Comparison of ENCODE assay signal across 1 cellular context in genomic region chr7:73597978-73598782, GRCh38.
TF ChIP-seq lines count a peak whose summit lies in the region.

No MANE protein-coding gene starts in this region.

TF ChIP-seq in HepG2, 621 proteins besides CTCF, POLR2A, EP300 and RAD21 (continued from another document and continues in another):
- TF ChIP-seq NRL (CRISPR knock-in tag; IDR thresholded peaks at IDR 0.05; ENCODE audit: borderline replicate concordance): no peak
- TF ChIP-seq JUND (CRISPR knock-in tag; IDR thresholded peaks at IDR 0.05): no peak
- no peak for TF ChIP-seq ZNF510 (CRISPR knock-in tag; IDR thresholded peaks at IDR 0.05; ENCODE audit: low read depth)
- TF ChIP-seq PCBP2 (optimal IDR thresholded peaks at IDR 0.05; ENCODE audit: low read depth, low read length, poor library complexity, severe bottlenecking): no peak
- TF ChIP-seq SRSF1 (optimal IDR thresholded peaks at IDR 0.05; ENCODE audit: low read depth, low read length): no peak
- TF ChIP-seq ZNF263 (CRISPR knock-in tag; IDR thresholded peaks at IDR 0.05): no peak
- TF ChIP-seq ZNF225 (CRISPR knock-in tag; IDR thresholded peaks at IDR 0.05): no peak
- TF ChIP-seq ZUFSP (CRISPR knock-in tag; IDR thresholded peaks at IDR 0.05; ENCODE audit: borderline replicate concordance): no peak
- no peak for TF ChIP-seq KLF6 (CRISPR knock-in tag; IDR thresholded peaks at IDR 0.05)
- no peak for TF ChIP-seq RARA (CRISPR knock-in tag; IDR thresholded peaks at IDR 0.05)
- no peak for TF ChIP-seq IRX3 (CRISPR knock-in tag; IDR thresholded peaks at IDR 0.05; ENCODE audit: borderline replicate concordance, low read depth)
- no peak for TF ChIP-seq ZNF724P (CRISPR knock-in tag; IDR thresholded peaks at IDR 0.05; ENCODE audit: borderline replicate concordance)
- TF ChIP-seq MAZ (IDR thresholded peaks at IDR 0.05; ENCODE audit: borderline replicate concordance, low read depth, low read length): no peak
- no peak for TF ChIP-seq MAZ (CRISPR knock-in tag; IDR thresholded peaks at IDR 0.05; ENCODE audit: low read depth)
- TF ChIP-seq TERF1 (CRISPR knock-in tag; IDR thresholded peaks at IDR 0.05): no peak
- TF ChIP-seq ATF1 (CRISPR knock-in tag; IDR thresholded peaks at IDR 0.05): no peak
- no peak for TF ChIP-seq MLX (CRISPR knock-in tag; IDR thresholded peaks at IDR 0.05)
- no peak for TF ChIP-seq NFE2 (CRISPR knock-in tag; IDR thresholded peaks at IDR 0.05)
- TF ChIP-seq, protein P1, sequence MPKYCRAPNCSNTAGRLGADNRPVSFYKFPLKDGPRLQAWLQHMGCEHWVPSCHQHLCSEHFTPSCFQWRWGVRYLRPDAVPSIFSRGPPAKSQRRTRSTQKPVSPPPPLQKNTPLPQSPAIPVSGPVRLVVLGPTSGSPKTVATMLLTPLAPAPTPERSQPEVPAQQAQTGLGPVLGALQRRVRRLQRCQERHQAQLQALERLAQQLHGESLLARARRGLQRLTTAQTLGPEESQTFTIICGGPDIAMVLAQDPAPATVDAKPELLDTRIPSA (CRISPR knock-in tag; IDR thresholded peaks at IDR 0.05; ENCODE audit: borderline replicate concordance): no peak
- TF ChIP-seq CCAR2 (optimal IDR thresholded peaks at IDR 0.05; ENCODE audit: low read depth, low read length): no peak
- no peak for TF ChIP-seq NONO (IDR thresholded peaks at IDR 0.05)
- peak; percentile 68 for TF ChIP-seq NONO (CRISPR knock-in tag; conservative IDR thresholded peaks at IDR 0.05)
- no peak for TF ChIP-seq KDM2A (CRISPR knock-in tag; IDR thresholded peaks at IDR 0.05; ENCODE audit: borderline replicate concordance, low read depth)
- TF ChIP-seq ZNF232 (CRISPR knock-in tag; IDR thresholded peaks at IDR 0.05; ENCODE audit: borderline replicate concordance): no peak
- TF ChIP-seq DMTF1 (CRISPR knock-in tag; IDR thresholded peaks at IDR 0.05): no peak
- TF ChIP-seq RFXANK (CRISPR knock-in tag; IDR thresholded peaks at IDR 0.05): no peak
- TF ChIP-seq IKZF5 (CRISPR knock-in tag; IDR thresholded peaks at IDR 0.05): no peak
- no peak for TF ChIP-seq ZNF550 (CRISPR knock-in tag; IDR thresholded peaks at IDR 0.05; ENCODE audit: borderline replicate concordance)
- TF ChIP-seq, protein P2, sequence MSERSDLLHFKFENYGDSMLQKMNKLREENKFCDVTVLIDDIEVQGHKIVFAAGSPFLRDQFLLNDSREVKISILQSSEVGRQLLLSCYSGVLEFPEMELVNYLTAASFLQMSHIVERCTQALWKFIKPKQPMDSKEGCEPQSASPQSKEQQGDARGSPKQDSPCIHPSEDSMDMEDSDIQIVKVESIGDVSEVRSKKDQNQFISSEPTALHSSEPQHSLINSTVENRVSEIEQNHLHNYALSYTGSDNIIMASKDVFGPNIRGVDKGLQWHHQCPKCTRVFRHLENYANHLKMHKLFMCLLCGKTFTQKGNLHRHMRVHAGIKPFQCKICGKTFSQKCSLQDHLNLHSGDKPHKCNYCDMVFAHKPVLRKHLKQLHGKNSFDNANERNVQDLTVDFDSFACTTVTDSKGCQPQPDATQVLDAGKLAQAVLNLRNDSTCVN (CRISPR knock-in tag; IDR thresholded peaks at IDR 0.05; ENCODE audit: borderline replicate concordance): no peak
- no peak for TF ChIP-seq ZNF337 (CRISPR knock-in tag; IDR thresholded peaks at IDR 0.05; ENCODE audit: borderline replicate concordance, low read depth)
- peak; percentile 78; the same call in 1 of the 2 replicates for TF ChIP-seq PLRG1 (conservative IDR thresholded peaks at IDR 0.05)
- no peak for TF ChIP-seq ZBTB40 (IDR thresholded peaks at IDR 0.05)
- TF ChIP-seq ZBTB40 (CRISPR knock-in tag; IDR thresholded peaks at IDR 0.05): no peak
- TF ChIP-seq SSRP1 (CRISPR knock-in tag; IDR thresholded peaks at IDR 0.05): peak; percentile 44
- no peak for TF ChIP-seq ZFP1 (CRISPR knock-in tag; IDR thresholded peaks at IDR 0.05)
- no peak for TF ChIP-seq SMAD9 (CRISPR knock-in tag; IDR thresholded peaks at IDR 0.05)
- TF ChIP-seq ZNF496 (CRISPR knock-in tag; IDR thresholded peaks at IDR 0.05; ENCODE audit: insufficient replicate concordance): no peak
- TF ChIP-seq ZNF3 (CRISPR knock-in tag; IDR thresholded peaks at IDR 0.05): no peak
- no peak for TF ChIP-seq ZNF850 (CRISPR knock-in tag; conservative IDR thresholded peaks at IDR 0.05)
- TF ChIP-seq, protein P3, sequence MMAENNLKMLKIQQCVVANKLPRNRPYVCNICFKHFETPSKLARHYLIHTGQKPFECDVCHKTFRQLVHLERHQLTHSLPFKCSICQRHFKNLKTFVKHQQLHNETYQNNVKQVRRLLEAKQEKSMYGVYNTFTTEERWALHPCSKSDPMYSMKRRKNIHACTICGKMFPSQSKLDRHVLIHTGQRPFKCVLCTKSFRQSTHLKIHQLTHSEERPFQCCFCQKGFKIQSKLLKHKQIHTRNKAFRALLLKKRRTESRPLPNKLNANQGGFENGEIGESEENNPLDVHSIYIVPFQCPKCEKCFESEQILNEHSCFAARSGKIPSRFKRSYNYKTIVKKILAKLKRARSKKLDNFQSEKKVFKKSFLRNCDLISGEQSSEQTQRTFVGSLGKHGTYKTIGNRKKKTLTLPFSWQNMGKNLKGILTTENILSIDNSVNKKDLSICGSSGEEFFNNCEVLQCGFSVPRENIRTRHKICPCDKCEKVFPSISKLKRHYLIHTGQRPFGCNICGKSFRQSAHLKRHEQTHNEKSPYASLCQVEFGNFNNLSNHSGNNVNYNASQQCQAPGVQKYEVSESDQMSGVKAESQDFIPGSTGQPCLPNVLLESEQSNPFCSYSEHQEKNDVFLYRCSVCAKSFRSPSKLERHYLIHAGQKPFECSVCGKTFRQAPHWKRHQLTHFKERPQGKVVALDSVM (CRISPR knock-in tag; IDR thresholded peaks at IDR 0.05): no peak
- peak; percentile 8; the same call in 1 of the 2 replicates for TF ChIP-seq FOXA1 (IDR thresholded peaks at IDR 0.05)
- no peak for TF ChIP-seq FOXA1 (CRISPR knock-in tag; IDR thresholded peaks at IDR 0.05)
- no peak for TF ChIP-seq ELF1 (CRISPR knock-in tag; IDR thresholded peaks at IDR 0.05)
- no peak for TF ChIP-seq SKI (IDR thresholded peaks at IDR 0.05; ENCODE audit: partially characterized antibody)
- TF ChIP-seq FIP1L1 (IDR thresholded peaks at IDR 0.05; ENCODE audit: borderline replicate concordance, insufficient read depth, low read depth, low read length): no peak
- TF ChIP-seq ZNF672 (CRISPR knock-in tag; IDR thresholded peaks at IDR 0.05): 0 out of 2 replicates have a peak, but pooled peaks have one; percentile 43
- TF ChIP-seq JDP2 (CRISPR knock-in tag; IDR thresholded peaks at IDR 0.05; ENCODE audit: borderline replicate concordance): no peak
- TF ChIP-seq NR2F6 (IDR thresholded peaks at IDR 0.05): no peak
- TF ChIP-seq NR2F6 (CRISPR knock-in tag; IDR thresholded peaks at IDR 0.05): no peak
- TF ChIP-seq ZNF484 (CRISPR knock-in tag; IDR thresholded peaks at IDR 0.05; ENCODE audit: borderline replicate concordance, low read depth): no peak
